ENCODE assay signal across 9 cellular contexts in the genomic region with DNA sequence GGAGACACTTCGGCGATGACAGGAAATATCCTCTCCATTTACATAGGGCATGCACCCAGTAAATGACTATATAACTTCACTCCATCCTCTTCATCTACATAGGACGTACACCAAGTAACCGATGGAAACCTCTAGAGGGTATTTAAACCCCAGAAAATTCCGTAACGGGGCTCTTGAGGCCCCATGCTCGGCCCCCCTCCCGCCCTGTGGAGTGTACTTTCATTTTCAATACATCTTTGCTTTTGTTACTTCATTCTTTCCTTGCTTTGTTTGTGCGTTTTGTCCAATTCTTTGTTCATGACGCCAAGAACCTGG. TPM values are rescaled to one million over a fixed set of nuclear protein-coding genes. Genes with fewer than 3 reads are reported as not detected.
DNase-seq lines count a peak whose midpoint lies in the region; ATAC-seq, FAIRE-seq and TF ChIP-seq lines count a peak whose summit lies in the region.
"Had no signal": no experiment of that assay in that cellular context is flagged by ENCODE, and none has a peak within 500 bp of the region (broad histone marks: within the 10 kb centered on the region; RNA-seq: fewer than 3 reads in every experiment).

No MANE protein-coding gene starts in this region.

- H4K20me1 ChIP-seq in K562 (replicated peaks; ENCODE audit: control insufficient read depth, insufficient read depth, low read length) = peaks cover 5% of the 10 kb centered on the region; the same call in 1 of the 2 replicates

- peak overlapping the region; percentile 83 for H3K4me3 Mint-ChIP-seq in activated naive CD4-positive, alpha-beta T cell treated with anti-CD3 and anti-CD28 coated beads, Interleukin-2, amount 10 ng/mL, durations not matched to agents 7 days and 5 days

- no peaks in the 10 kb centered on the region for H3K9me1 ChIP-seq in K562 (ENCODE audit: control insufficient read depth, insufficient read depth, low read length)

- TF ChIP-seq POLR2A in K562 (conservative IDR thresholded peaks at IDR 0.05) = no peak

- peak overlapping the region; percentile 66 for H3K4me2 ChIP-seq in K562 (ENCODE audit: insufficient read depth, low read length)

- H3K27ac ChIP-seq in K562 (ENCODE audit: extremely low read depth, low read depth, low read length) (no peak overlapping the region), upper lobe of right lung (peak overlapping the region; percentile 80)

- H3K36me3 Mint-ChIP-seq in activated naive CD4-positive, alpha-beta T cell treated with anti-CD3 and anti-CD28 coated beads, Interleukin-2, amount 10 ng/mL, durations not matched to agents 7 days and 5 days = no peaks in the 10 kb centered on the region

- ATAC-seq in K562 = peak; percentile 46
- ATAC-seq in upper lobe of right lung = no peak
- no peak for ATAC-seq in GM21381 (IDR thresholded peaks at IDR 0.05; ENCODE audit: unreplicated experiment)
- ATAC-seq in HG03520 (IDR thresholded peaks at IDR 0.05; ENCODE audit: unreplicated experiment) = no peak

- no peak for FAIRE-seq in K562 (lab: Jason Lieb, UNC)
- FAIRE-seq: islet of Langerhans had no signal

- H2AFZ ChIP-seq in K562 (ENCODE audit: low read depth, low read length) = peak overlapping the region; percentile 77

- peaks cover 14% of the 10 kb centered on the region for H3K4me1 Mint-ChIP-seq in activated naive CD4-positive, alpha-beta T cell treated with anti-CD3 and anti-CD28 coated beads, Interleukin-2, amount 10 ng/mL, durations not matched to agents 7 days and 5 days

- TF ChIP-seq EP300 in K562 (IDR thresholded peaks at IDR 0.05; ENCODE audit: low read length) = no peak

- CTCF ChIA-PET in activated naive CD4-positive, alpha-beta T cell treated with anti-CD3 and anti-CD28 coated beads, Interleukin-2, amount 10 ng/mL, durations not matched to agents 7 days and 5 days (lab: Charles Lee) = interaction anchor here (1.0 to 1.7 kb wide), 5 partner anchors 16 to 54 kb away, joined by 3 to 6 read pairs (median 3); no protein-coding TSS in a partner anchor
- CTCF ChIA-PET in K562 (lab: Yijun Ruan, JAX; ENCODE audit: low intra/inter-chr PET ratio) = no interaction called here

- in situ Hi-C loops in K562 (cut with MboI) = no loop called here

- H3K36me3 ChIP-seq in K562 (ENCODE audit: control insufficient read depth, insufficient read depth, low read length) (no peaks in the 10 kb centered on the region), upper lobe of right lung (no peaks in the 10 kb centered on the region)

- POLR2A ChIA-PET in K562 (lab: Yijun Ruan, JAX) = interaction anchor here (0.6 to 0.8 kb wide), 2 partner anchors 14 to 46 kb away, joined by 3 to 5 read pairs; no protein-coding TSS in a partner anchor

- intact Hi-C loops in K562 (cut with micrococcal nuclease) = no loop called here
- intact Hi-C loops in upper lobe of right lung (cut with DNase I) = no loop called here

- no peaks in the 10 kb centered on the region for H3K9me3 Mint-ChIP-seq in activated naive CD4-positive, alpha-beta T cell treated with anti-CD3 and anti-CD28 coated beads, Interleukin-2, amount 10 ng/mL, durations not matched to agents 7 days and 5 days

- 1% methylated on average over 10 of the region's 10 CpGs for WGBS in K562 (ENCODE audit: insufficient coverage, low coverage, missing lambda C conversion rate)

- no peaks in the 10 kb centered on the region for H3K79me2 ChIP-seq in K562 (ENCODE audit: control insufficient read depth, insufficient read depth, low read length)

- peaks cover 0 to 12% of the 10 kb centered on the region in 2 experiments; a peak in 3 of 5 replicates for H3K4me1 ChIP-seq in K562 (replicated peaks in 1 of 2; ENCODE audit: control insufficient read depth in 2 of 2, insufficient read depth in 2 of 2, low read length in 2 of 2)
- peaks cover 13% of the 10 kb centered on the region for H3K4me1 ChIP-seq in upper lobe of right lung

- TF ChIP-seq CTCF in K562 (IDR thresholded peaks at IDR 0.05 in 2 of 3, conservative IDR thresholded peaks at IDR 0.05 in 1 of 3; ENCODE audit: insufficient read depth in 2 of 3, low read depth in 1 of 3, low read length in 3 of 3) = no peak
- TF ChIP-seq CTCF in upper lobe of right lung (IDR thresholded peaks at IDR 0.05) = no peak

- no TSS peak for BruUV-seq in K562 (replicated peaks; lab: Mats Ljungman, UMichigan)

- H3K9me3 ChIP-seq in K562 (replicated peaks; ENCODE audit: control insufficient read depth, insufficient read depth, low read depth, low read length) (no peaks in the 10 kb centered on the region), upper lobe of right lung (no peaks in the 10 kb centered on the region)

- peak; percentile 34 for DNase-seq in activated naive CD4-positive, alpha-beta T cell treated with anti-CD3 and anti-CD28 coated beads, Interleukin-2, amount 10 ng/mL, durations not matched to agents 7 days and 5 days
- DNase-seq in activated naive CD4-positive, alpha-beta T cell treated with Interleukin-2 at 50 U/mL for 16 hours = no peak
- DNase-seq in K562 (ENCODE audit: extremely low read depth in 1 of 4, low spot score in 3 of 4) = no peak
- DNase-seq in lung microvascular endothelial cell (ENCODE audit: low read depth in 2 of 2) = peak; percentile 29 to 38
- no peak for DNase-seq in upper lobe of right lung
- no peak for DNase-seq in A172 (ENCODE audit: low spot score)

- H3K27me3 ChIP-seq in K562 (ENCODE audit: control insufficient read depth in 2 of 2, insufficient read depth in 2 of 2, low read length in 2 of 2) (peaks cover 9 to 60% of the 10 kb centered on the region in 2 experiments; a peak in 4 of 5 replicates), upper lobe of right lung (peaks cover 15% of the 10 kb centered on the region)

- H3K27ac Mint-ChIP-seq in activated naive CD4-positive, alpha-beta T cell treated with anti-CD3 and anti-CD28 coated beads, Interleukin-2, amount 10 ng/mL, durations not matched to agents 7 days and 5 days = no peak overlapping the region

- peaks cover 72% of the 10 kb centered on the region for H3K27me3 Mint-ChIP-seq in activated naive CD4-positive, alpha-beta T cell treated with anti-CD3 and anti-CD28 coated beads, Interleukin-2, amount 10 ng/mL, durations not matched to agents 7 days and 5 days

- peak overlapping the region in 1 of 2 experiments; percentile 78; a peak in 1 of 4 replicates for H3K9ac ChIP-seq in K562 (ENCODE audit: insufficient read depth in 1 of 2, low read depth in 2 of 2, low read length in 2 of 2)

- H3K4me3 ChIP-seq in K562 (peak overlapping the region; percentile 36), upper lobe of right lung (peak overlapping the region; percentile 60)

- no peak for TF ChIP-seq RAD21 in K562 (CRISPR knock-in tag; conservative IDR thresholded peaks at IDR 0.05 in 1 of 2, IDR thresholded peaks at IDR 0.05 in 1 of 2)

TF ChIP-seq in K562, 482 proteins besides CTCF, POLR2A, EP300 and RAD21 (continues in another document):
- TF ChIP-seq NFIC (IDR thresholded peaks at IDR 0.05) = no peak
- TF ChIP-seq KAT2B (IDR thresholded peaks at IDR 0.05; ENCODE audit: low read depth, low read length) = no peak

RNA-seq across cellular contexts. Expression of a gene that starts 7.5 kb away (rescaled TPM):
- total RNA-seq in K562 (2011; cell fraction: chromatin; rRNA removed; ENCODE audit: low replicate concordance) = not detected in 2 replicates
- total RNA-seq in K562 (2011; cell fraction: nucleolus; rRNA removed) = not detected in 2 replicates
- total RNA-seq in K562 (2011; cell fraction: nucleoplasm; rRNA removed) = not detected in 2 replicates
- total RNA-seq in K562 (2014; rRNA removed) (not detected in 2 replicates), K562 (2014; rRNA removed; fragmentation: Illumina TruSeq; extraction: Trizol) (not detected in 2 replicates), K562 (2015; rRNA removed; fragmentation: Illumina TruSeq; extraction: Trizol) (not detected in 2 replicates), K562 (2021) (0.07 TPM in 1 of 2 replicates, not detected in the other), lung microvascular endothelial cell (0.20 and 2.2 TPM in 2 replicates), upper lobe of right lung (91.5 TPM)
- polyA plus RNA-seq in K562 (2011; rRNA removed) (not detected in 2 replicates), K562 (2014; fragmentation: Illumina TruSeq; extraction: Trizol) (not detected in 2 replicates), K562 (2014; fragmentation: Nextera tagmentation; extraction: Ambion mirVana) (not detected), K562 (2014; rRNA removed) (not detected in 2 replicates)
- polyA plus RNA-seq in K562 (2011; cell fraction: cytosol; rRNA removed) = not detected in 2 replicates
- not detected in 2 replicates for polyA plus RNA-seq in K562 (2011; cell fraction: nucleus; rRNA removed)
- polyA plus RNA-seq in K562 (2012) = not detected in 2 replicates
- not detected in 2 replicates for polyA minus RNA-seq in K562 (2011; rRNA and poly(A)+ RNA removed)
- polyA minus RNA-seq in K562 (2011; cell fraction: cytosol; rRNA and poly(A)+ RNA removed) = not detected in 2 replicates
- polyA minus RNA-seq in K562 (2011; cell fraction: nucleus; rRNA and poly(A)+ RNA removed) = not detected in 2 replicates
- total RNA-seq in A172 (2014; rRNA removed; shearing (Covaris generic)) = not detected in 2 replicates

RNA-seq across cellular contexts. Expression of a gene that starts 47.7 kb away (rescaled TPM):
- total RNA-seq in K562 (2011; cell fraction: chromatin; rRNA removed; ENCODE audit: low replicate concordance) = not detected in 2 replicates
- not detected in 2 replicates for total RNA-seq in K562 (2011; cell fraction: nucleolus; rRNA removed)
- total RNA-seq in K562 (2011; cell fraction: nucleoplasm; rRNA removed) = not detected in 2 replicates
- total RNA-seq in K562 (2014; rRNA removed) (not detected in 2 replicates), K562 (2014; rRNA removed; fragmentation: Illumina TruSeq; extraction: Trizol) (not detected in 2 replicates), K562 (2015; rRNA removed; fragmentation: Illumina TruSeq; extraction: Trizol) (not detected in 2 replicates), K562 (2021) (not detected in 2 replicates), lung microvascular endothelial cell (0.44 and 0.60 TPM in 2 replicates), upper lobe of right lung (20.1 TPM)
- polyA plus RNA-seq in K562 (2011; rRNA removed) (not detected in 2 replicates), K562 (2014; fragmentation: Illumina TruSeq; extraction: Trizol) (not detected in 2 replicates), K562 (2014; fragmentation: Nextera tagmentation; extraction: Ambion mirVana) (under 1 TPM in 1 of 2 experiments, not detected in 1; 0.15 TPM), K562 (2014; rRNA removed) (not detected in 2 replicates)
- not detected in 2 replicates for polyA plus RNA-seq in K562 (2011; cell fraction: cytosol; rRNA removed)
- not detected in 2 replicates for polyA plus RNA-seq in K562 (2011; cell fraction: nucleus; rRNA removed)
- 0.25 TPM in 1 of 2 replicates, not detected in the other for polyA plus RNA-seq in K562 (2012)
- polyA minus RNA-seq in K562 (2011; rRNA and poly(A)+ RNA removed) = 0.63 TPM in 1 of 2 replicates, not detected in the other
- not detected in 2 replicates for polyA minus RNA-seq in K562 (2011; cell fraction: cytosol; rRNA and poly(A)+ RNA removed)
- polyA minus RNA-seq in K562 (2011; cell fraction: nucleus; rRNA and poly(A)+ RNA removed) = not detected in 2 replicates
- total RNA-seq in A172 (2014; rRNA removed; shearing (Covaris generic)) = 2.2 and 5.4 TPM in 2 replicates

Comparison
In these comparisons a context has a peak if more than half of its experiments do, and no peak if none do; other contexts are left out.
1. DNase-seq: peak in activated naive CD4-positive, alpha-beta T cell treated with anti-CD3 and anti-CD28 coated beads, Interleukin-2, amount 10 ng/mL, durations not matched to agents 7 days and 5 days (single experiment) and lung microvascular endothelial cell (2 of 2); none in activated naive CD4-positive, alpha-beta T cell treated with Interleukin-2 at 50 U/mL for 16 hours (single experiment), K562 (0 of 4), upper lobe of right lung (single experiment) and A172 (single experiment).
2. RNA of a gene that starts 7.5 kb away (total RNA-seq): 91.5 TPM in upper lobe of right lung (single experiment); 0.20 to 2.2 TPM in lung microvascular endothelial cell, 0.07 TPM in K562 and not detected in A172; every median in the first group is over 10 times any median in the second.